Comparison of ENCODE assay signal across 20 cellular contexts in the genomic region with DNA sequence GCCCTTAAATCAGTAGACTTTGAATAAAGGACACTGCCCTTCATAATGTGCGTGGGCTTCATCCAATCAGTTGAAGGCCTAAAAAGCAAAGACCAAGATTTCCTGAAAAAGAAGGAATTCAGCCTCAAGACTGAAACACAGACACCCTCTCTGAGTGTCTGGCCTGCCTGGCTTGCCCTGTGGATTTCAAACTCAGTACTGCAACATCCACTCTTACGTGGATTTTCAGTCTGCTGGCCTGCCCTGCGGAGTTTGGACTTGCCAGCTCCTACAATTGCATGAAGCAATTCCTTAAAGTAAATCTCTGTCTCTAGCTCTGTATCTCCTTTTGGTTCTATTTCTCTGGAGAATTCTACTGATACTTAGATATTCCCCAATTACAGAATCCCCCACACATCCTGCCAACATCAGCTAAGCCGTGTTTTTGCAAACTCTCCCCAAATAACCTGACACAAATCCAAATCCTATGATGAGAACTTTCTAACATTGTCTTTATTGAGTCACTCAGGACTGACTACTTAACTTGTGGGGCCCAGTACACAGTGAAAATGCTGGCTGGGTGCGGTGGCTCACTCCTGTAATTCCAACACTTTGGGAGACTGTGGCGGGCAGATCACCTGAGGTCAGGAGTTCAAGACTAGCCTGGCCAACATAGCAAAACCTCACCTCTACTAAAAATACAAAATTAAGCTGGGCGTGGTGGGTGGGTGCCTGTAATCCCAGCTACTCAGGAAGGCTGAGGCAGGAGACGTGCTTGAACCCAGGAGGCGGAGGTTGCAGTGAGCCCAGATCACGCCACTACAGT. TPM values are rescaled to one million over a fixed set of nuclear protein-coding genes. Genes with fewer than 3 reads are reported as not detected.
DNase-seq lines count a peak whose midpoint lies in the region; ATAC-seq and TF ChIP-seq lines count a peak whose summit lies in the region.
"Had no signal": no experiment of that assay in that cellular context is flagged by ENCODE, and none has a peak within 500 bp of the region (broad histone marks: within the 10 kb centered on the region; RNA-seq: fewer than 3 reads in every experiment).

No MANE protein-coding gene starts in this region.

- 95% methylated on average over 10 of the region's 10 CpGs for WGBS in thymus

- no peaks in the 10 kb centered on the region for H3K79me2 ChIP-seq in GM23338 (replicated peaks; ENCODE audit: insufficient read depth)

- H3K9me3 ChIP-seq in adipocyte (ENCODE audit: control insufficient read depth, low read length) = no peaks in the 10 kb centered on the region
- H3K9me3 ChIP-seq in thymus (ENCODE audit: control insufficient read depth) = no peaks in the 10 kb centered on the region

- H2AFZ ChIP-seq in GM23338 = no peak overlapping the region

- H3K27me3 ChIP-seq in GM23338 (ENCODE audit: insufficient read depth) = no peaks in the 10 kb centered on the region
- no peaks in the 10 kb centered on the region for H3K27me3 ChIP-seq in adipocyte (replicated peaks; ENCODE audit: control insufficient read depth, insufficient read depth, low read length)
- no peaks in the 10 kb centered on the region for H3K27me3 ChIP-seq in thymus (ENCODE audit: control insufficient read depth, insufficient read depth)

- no peak for ATAC-seq in GM23338
- ATAC-seq: Right ventricle myocardium inferior had no signal

- H3K36me3 Mint-ChIP-seq in GM23338 (ENCODE audit: low read depth) (no peaks in the 10 kb centered on the region), glutamatergic neuron (ENCODE audit: unreplicated experiment) (no peaks in the 10 kb centered on the region)
- no peaks in the 10 kb centered on the region for H3K36me3 Mint-ChIP-seq in activated T-helper 2 cell treated with anti-CD3 and anti-CD28 coated beads, Interferon-gamma antibody, Interleukin-2, Interleukin-4, amounts not matched to agents 10 μg/mL and 5 μg/mL and 100 μg/mL, durations not matched to agents 14 hours and 24 hours and 36 hours (ENCODE audit: low read depth)

- H3K27ac Mint-ChIP-seq in GM23338 = peak overlapping the region; percentile 1; the same call in 1 of the 2 replicates
- H3K27ac Mint-ChIP-seq in glutamatergic neuron (ENCODE audit: unreplicated experiment) = peak overlapping the region; percentile 43
- no peak overlapping the region for H3K27ac Mint-ChIP-seq in activated T-helper 2 cell treated with anti-CD3 and anti-CD28 coated beads, Interferon-gamma antibody, Interleukin-2, Interleukin-4, amounts not matched to agents 10 μg/mL and 5 μg/mL and 100 μg/mL, durations not matched to agents 14 hours and 24 hours and 36 hours

- no peak for DNase-seq in GM23338 (ENCODE audit: low spot score)
- no peak for DNase-seq in adipocyte (ENCODE audit: low read depth)
- no peak for DNase-seq in glutamatergic neuron
- DNase-seq in cerebellum (ENCODE audit: low spot score) = no peak
- DNase-seq in activated T-helper 2 cell treated with anti-CD3 and anti-CD28 coated beads, Interferon-gamma antibody, Interleukin-2, Interleukin-4, amounts not matched to agents 10 μg/mL and 5 μg/mL and 100 μg/mL, durations not matched to agents 14 hours and 24 hours and 36 hours (ENCODE audit: low spot score) = no peak
- DNase-seq in NAMALWA (ENCODE audit: low spot score) = no peak
- no peak for DNase-seq in COLO668 (lab: John Stamatoyannopoulos, UW; ENCODE audit: unreplicated experiment)
- DNase-seq: C1 segment of cervical spinal cord, EL, HCEC 1CT, KBM-7, NCI-H1105, NCI-H187, NCI-H82 had no signal

- no peaks in the 10 kb centered on the region for H3K9me2 ChIP-seq in GM23338 (ENCODE audit: insufficient read depth)

- peaks cover 14% of the 10 kb centered on the region for H3K27me3 Mint-ChIP-seq in GM23338 (ENCODE audit: insufficient read depth, low read depth, poor library complexity)
- H3K27me3 Mint-ChIP-seq in glutamatergic neuron (ENCODE audit: unreplicated experiment) = no peaks in the 10 kb centered on the region
- H3K27me3 Mint-ChIP-seq in activated T-helper 2 cell treated with anti-CD3 and anti-CD28 coated beads, Interferon-gamma antibody, Interleukin-2, Interleukin-4, amounts not matched to agents 10 μg/mL and 5 μg/mL and 100 μg/mL, durations not matched to agents 14 hours and 24 hours and 36 hours (ENCODE audit: low read depth) = no peaks in the 10 kb centered on the region

- H3K4me1 Mint-ChIP-seq in GM23338 (no peaks in the 10 kb centered on the region), glutamatergic neuron (ENCODE audit: low read depth, unreplicated experiment) (no peaks in the 10 kb centered on the region)
- no peaks in the 10 kb centered on the region for H3K4me1 Mint-ChIP-seq in activated T-helper 2 cell treated with anti-CD3 and anti-CD28 coated beads, Interferon-gamma antibody, Interleukin-2, Interleukin-4, amounts not matched to agents 10 μg/mL and 5 μg/mL and 100 μg/mL, durations not matched to agents 14 hours and 24 hours and 36 hours (ENCODE audit: low read depth)

- peak overlapping the region; percentile 47 for H3K9ac ChIP-seq in adipocyte (ENCODE audit: low read length)

- H3K4me3 ChIP-seq in GM23338 (no peak overlapping the region), adipocyte (ENCODE audit: low read length) (peak overlapping the region; percentile 14), thymus (ENCODE audit: low read length) (no peak overlapping the region)
- H3K4me3 ChIP-seq: SK-N-MC had no signal

- H3K4me3 Mint-ChIP-seq in GM23338 (no peak overlapping the region), glutamatergic neuron (ENCODE audit: unreplicated experiment) (no peak overlapping the region)
- H3K4me3 Mint-ChIP-seq in activated T-helper 2 cell treated with anti-CD3 and anti-CD28 coated beads, Interferon-gamma antibody, Interleukin-2, Interleukin-4, amounts not matched to agents 10 μg/mL and 5 μg/mL and 100 μg/mL, durations not matched to agents 14 hours and 24 hours and 36 hours (ENCODE audit: low read depth) = no peak overlapping the region

- intact Hi-C loops in activated T-helper 2 cell treated with anti-CD3 and anti-CD28 coated beads, Interferon-gamma antibody, Interleukin-2, Interleukin-4, amounts not matched to agents 10 μg/mL and 5 μg/mL and 100 μg/mL, durations not matched to agents 14 hours and 24 hours and 36 hours (cut with micrococcal nuclease) = no loop called here

- H3K4me2 ChIP-seq in GM23338 = no peak overlapping the region

- no peaks in the 10 kb centered on the region for H3F3A ChIP-seq in GM23338 (replicated peaks; ENCODE audit: low read depth)

- no peaks in the 10 kb centered on the region for H3K36me3 ChIP-seq in GM23338 (ENCODE audit: insufficient read depth)
- H3K36me3 ChIP-seq in adipocyte (ENCODE audit: control insufficient read depth, insufficient read depth, low read length, severe bottlenecking) = no peaks in the 10 kb centered on the region
- H3K36me3 ChIP-seq in thymus (ENCODE audit: control insufficient read depth, insufficient read depth) = peaks cover 7% of the 10 kb centered on the region

- no peak overlapping the region for H3K27ac ChIP-seq in GM23338 (ENCODE audit: low read depth)
- peak overlapping the region; percentile 31 for H3K27ac ChIP-seq in thymus (ENCODE audit: low read depth)
- H3K27ac ChIP-seq: HL-60, SK-N-MC had no signal

- TF ChIP-seq CTCF in GM23338 (conservative IDR thresholded peaks at IDR 0.05; ENCODE audit: low read depth in 2 of 2) (no peak), glutamatergic neuron (IDR thresholded peaks at IDR 0.05; ENCODE audit: partially characterized antibody, unreplicated experiment) (no peak)

- H3K9me3 Mint-ChIP-seq in GM23338 (no peaks in the 10 kb centered on the region), glutamatergic neuron (ENCODE audit: unreplicated experiment) (peaks cover 7% of the 10 kb centered on the region)
- no peaks in the 10 kb centered on the region for H3K9me3 Mint-ChIP-seq in activated T-helper 2 cell treated with anti-CD3 and anti-CD28 coated beads, Interferon-gamma antibody, Interleukin-2, Interleukin-4, amounts not matched to agents 10 μg/mL and 5 μg/mL and 100 μg/mL, durations not matched to agents 14 hours and 24 hours and 36 hours

- no peaks in the 10 kb centered on the region for H4K20me1 ChIP-seq in GM23338 (replicated peaks; ENCODE audit: insufficient read depth)

- H3K4me1 ChIP-seq in GM23338 (ENCODE audit: insufficient read depth) (no peaks in the 10 kb centered on the region), adipocyte (ENCODE audit: control insufficient read depth, insufficient read depth, low read length) (peaks cover 28% of the 10 kb centered on the region), thymus (ENCODE audit: control insufficient read depth, insufficient read depth, low read length) (no peaks in the 10 kb centered on the region)

TF ChIP-seq in GM23338, 12 proteins besides CTCF, POLR2A, EP300 and RAD21 (continues in another document):
- TF ChIP-seq EZH2phosphoT487 (IDR thresholded peaks at IDR 0.05; ENCODE audit: unreplicated experiment) = no peak

RNA-seq across cellular contexts. Expression of a gene that starts 7.2 kb away (rescaled TPM):
- total RNA-seq in GM23338 (2014; rRNA removed; shearing (Covaris generic)) = not detected in 2 replicates
- polyA plus RNA-seq in GM23338 (2016; fragmentation: Nextera tagmentation; extraction: Ambion mirVana) (0.37 TPM in 1 of 2 replicates, not detected in the other), thymus (3.5 TPM)
- total RNA-seq in glutamatergic neuron (ENCODE audit: unreplicated experiment) (not detected), cerebellum (not detected)
- not detected in 2 replicates for total RNA-seq in activated T-helper 2 cell treated with anti-CD3 and anti-CD28 coated beads, Interferon-gamma antibody, Interleukin-2, Interleukin-4, amounts not matched to agents 10 μg/mL and 5 μg/mL and 100 μg/mL, durations not matched to agents 14 hours and 24 hours and 36 hours
- total RNA-seq: MCF 10A, NCI-H460, Right ventricle myocardium inferior had no signal

RNA-seq across cellular contexts. Expression of a gene that starts 15.9 kb away (rescaled TPM):
- total RNA-seq in GM23338 (2014; rRNA removed; shearing (Covaris generic)) = 6.8 and 33.1 TPM in 2 replicates
- polyA plus RNA-seq in GM23338 (2016; fragmentation: Nextera tagmentation; extraction: Ambion mirVana) = 1.0 and 1.5 TPM in 2 replicates
- total RNA-seq in glutamatergic neuron (ENCODE audit: unreplicated experiment) = 14.4 TPM
- 19.4 TPM for polyA plus RNA-seq in thymus
- 11.3 TPM for total RNA-seq in cerebellum
- 13.2 and 14.9 TPM in 2 replicates for total RNA-seq in activated T-helper 2 cell treated with anti-CD3 and anti-CD28 coated beads, Interferon-gamma antibody, Interleukin-2, Interleukin-4, amounts not matched to agents 10 μg/mL and 5 μg/mL and 100 μg/mL, durations not matched to agents 14 hours and 24 hours and 36 hours

RNA-seq across cellular contexts. Expression of a gene that starts 18.7 kb away (rescaled TPM):
- 4.3 and 9.0 TPM in 2 replicates for total RNA-seq in GM23338 (2014; rRNA removed; shearing (Covaris generic))
- polyA plus RNA-seq in GM23338 (2016; fragmentation: Nextera tagmentation; extraction: Ambion mirVana) = 12.9 and 13.2 TPM in 2 replicates
- 59.3 TPM for total RNA-seq in glutamatergic neuron (ENCODE audit: unreplicated experiment)
- 10.4 TPM for polyA plus RNA-seq in thymus
- total RNA-seq in cerebellum = 20.8 TPM
- total RNA-seq in activated T-helper 2 cell treated with anti-CD3 and anti-CD28 coated beads, Interferon-gamma antibody, Interleukin-2, Interleukin-4, amounts not matched to agents 10 μg/mL and 5 μg/mL and 100 μg/mL, durations not matched to agents 14 hours and 24 hours and 36 hours = 11.3 and 11.8 TPM in 2 replicates

RNA-seq across cellular contexts. Expression of a gene that starts 42.0 kb away (rescaled TPM):
- 144 and 146 TPM in 2 replicates for total RNA-seq in GM23338 (2014; rRNA removed; shearing (Covaris generic))
- polyA plus RNA-seq in GM23338 (2016; fragmentation: Nextera tagmentation; extraction: Ambion mirVana) (118 and 126 TPM in 2 replicates), thymus (46.5 TPM)
- total RNA-seq in glutamatergic neuron (ENCODE audit: unreplicated experiment) (117 TPM), cerebellum (50.5 TPM)
- total RNA-seq in activated T-helper 2 cell treated with anti-CD3 and anti-CD28 coated beads, Interferon-gamma antibody, Interleukin-2, Interleukin-4, amounts not matched to agents 10 μg/mL and 5 μg/mL and 100 μg/mL, durations not matched to agents 14 hours and 24 hours and 36 hours = 216 and 226 TPM in 2 replicates
